15 cellular contexts compared by ENCODE assay signal in genomic region chrX:49209434-49210251, GRCh38. TPM values are rescaled to one million over a fixed set of nuclear protein-coding genes. Genes with fewer than 3 reads are reported as not detected.
A peak's percentile ranks its signal among the peaks of the same experiment; 100 is the strongest.
DNase-seq lines count a peak whose midpoint lies in the region; ATAC-seq, FAIRE-seq and TF ChIP-seq lines count a peak whose summit lies in the region.
"Had no signal": no experiment of that assay in that cellular context is flagged by ENCODE, and none has a peak within 500 bp of the region (broad histone marks: within the 10 kb centered on the region; RNA-seq: fewer than 3 reads in every experiment).

No MANE protein-coding gene starts in this region.

- H3K4me1 ChIP-seq in K562 (replicated peaks in 1 of 2; ENCODE audit: control insufficient read depth in 2 of 2, insufficient read depth in 2 of 2, low read length in 2 of 2) = peaks cover 0 to 11% of the 10 kb centered on the region in 2 experiments; a peak in 3 of 5 replicates
- H3K4me1 ChIP-seq in ovary (ENCODE audit: insufficient read depth) = no peaks in the 10 kb centered on the region
- no peaks in the 10 kb centered on the region for H3K4me1 ChIP-seq in mucosa of descending colon (ENCODE audit: low read depth)
- H3K4me1 ChIP-seq: right atrium auricular region had no signal

- no peak overlapping the region for H3K4me2 ChIP-seq in K562 (ENCODE audit: insufficient read depth, low read length)

- TF ChIP-seq CTCF in K562 (IDR thresholded peaks at IDR 0.05 in 2 of 3, conservative IDR thresholded peaks at IDR 0.05 in 1 of 3; ENCODE audit: insufficient read depth in 2 of 3, low read depth in 1 of 3, low read length in 3 of 3) (0 out of 6 replicates have a peak, but pooled peaks have one; percentile 3 to 24 (median 16)), ovary (IDR thresholded peaks at IDR 0.05) (no peak), mucosa of descending colon (IDR thresholded peaks at IDR 0.05) (no peak)

- POLR2A ChIA-PET in K562 (lab: Yijun Ruan, JAX) = interaction anchor here (0.6 to 1.3 kb wide), 3 partner anchors 12 to 524 kb away, joined by 3 read pairs; no protein-coding TSS in a partner anchor

- 0 out of 4 replicates have a peak overlapping the region, but pooled peaks of 1 of the 2 experiments have one; percentile 48 for H3K9ac ChIP-seq in K562 (ENCODE audit: insufficient read depth in 1 of 2, low read depth in 2 of 2, low read length in 2 of 2)

- 5% methylated on average over 12 of the region's 28 CpGs for WGBS in K562 (ENCODE audit: insufficient coverage, low coverage, missing lambda C conversion rate)
- WGBS in ovary, 3 donors = 42 to 55% (median 55%) methylated on average over 28 of the region's 28 CpGs

- H3K27me3 ChIP-seq in K562 (ENCODE audit: control insufficient read depth in 2 of 2, insufficient read depth in 2 of 2, low read length in 2 of 2) (no peaks in the 10 kb centered on the region; a peak in 1 of 5 replicates), ovary (no peaks in the 10 kb centered on the region)
- H3K27me3 ChIP-seq: right atrium auricular region had no signal

- ATAC-seq in K562 (peak; percentile 67), mucosa of descending colon (no peak)

- no peaks in the 10 kb centered on the region for H3K36me3 ChIP-seq in K562 (ENCODE audit: control insufficient read depth, insufficient read depth, low read length)
- H3K36me3 ChIP-seq in ovary = no peaks in the 10 kb centered on the region
- no peaks in the 10 kb centered on the region for H3K36me3 ChIP-seq in mucosa of descending colon (ENCODE audit: low read depth)
- H3K36me3 ChIP-seq: right atrium auricular region had no signal

- TF ChIP-seq RAD21 in K562 (CRISPR knock-in tag; conservative IDR thresholded peaks at IDR 0.05 in 1 of 2, IDR thresholded peaks at IDR 0.05 in 1 of 2) = peak in 1 of 2 experiments; percentile 18; a peak in 1 of 4 replicates

- DNase-seq in DMS153 treated with DMSO at 0.1 percent for 48 hours (lab: John Stamatoyannopoulos, UW; ENCODE audit: unreplicated experiment) = peak; percentile 9
- peak; percentile 50 for DNase-seq in NCI-H2171 (lab: John Stamatoyannopoulos, UW)
- peak; percentile 37 to 57 (median 45) for DNase-seq in K562 (ENCODE audit: extremely low read depth in 1 of 4, low spot score in 3 of 4)
- peak; percentile 45 for DNase-seq in left kidney (ENCODE audit: low read depth, low spot score)
- DNase-seq in SKM-1 treated with dmso at 0.1 percent for 144 hours (lab: John Stamatoyannopoulos, UW; ENCODE audit: unreplicated experiment) = no peak
- no peak for DNase-seq in stimulated activated CD4-positive, alpha-beta T cell treated with anti-CD3 and anti-CD28 coated beads, Interleukin-4, amount 100 ng/mL, for 4 hours
- DNase-seq in ovary = no peak
- no peak for DNase-seq in mucosa of descending colon
- DNase-seq: activated T-cell treated with anti-CD3 and anti-CD28 coated beads, Interleukin-2, amount 50 U/mL, for 24 hours; CD4-positive, CD25-positive, alpha-beta regulatory T cell; erythroblast; NCI-H1092; NCI-H748 treated with DMSO at 0.1 percent for 48 hours had no signal

- H3K79me2 ChIP-seq in K562 (ENCODE audit: control insufficient read depth, insufficient read depth, low read length) = no peaks in the 10 kb centered on the region

- TF ChIP-seq EP300 in K562 (IDR thresholded peaks at IDR 0.05; ENCODE audit: low read length) (no peak), ovary (IDR thresholded peaks at IDR 0.05) (no peak)

- FAIRE-seq in K562 (lab: Jason Lieb, UNC) = no peak
- FAIRE-seq: bronchial epithelial cell had no signal

- no peaks in the 10 kb centered on the region for H4K20me1 ChIP-seq in K562 (replicated peaks; ENCODE audit: control insufficient read depth, insufficient read depth, low read length)

- H3K9me3 ChIP-seq in K562 (replicated peaks; ENCODE audit: control insufficient read depth, insufficient read depth, low read depth, low read length) = no peaks in the 10 kb centered on the region
- H3K9me3 ChIP-seq in ovary = no peaks in the 10 kb centered on the region
- H3K9me3 ChIP-seq in mucosa of descending colon = no peaks in the 10 kb centered on the region
- H3K9me3 ChIP-seq: right atrium auricular region had no signal

- CTCF ChIA-PET in K562 (lab: Yijun Ruan, JAX; ENCODE audit: low intra/inter-chr PET ratio) = no interaction called here

- H3K27ac ChIP-seq in K562 (ENCODE audit: extremely low read depth, low read depth, low read length) (no peak overlapping the region), ovary (no peak overlapping the region)
- H3K27ac ChIP-seq: right atrium auricular region had no signal

- in situ Hi-C loops in K562 (cut with MboI) = no loop called here

- H2AFZ ChIP-seq in K562 (ENCODE audit: low read depth, low read length) = 0 out of 2 replicates have a peak overlapping the region, but pooled peaks have one; percentile 58

- no peaks in the 10 kb centered on the region for H3K9me1 ChIP-seq in K562 (ENCODE audit: control insufficient read depth, insufficient read depth, low read length)

- H3K4me3 ChIP-seq in K562 = no peak overlapping the region
- H3K4me3 ChIP-seq in ovary = no peak overlapping the region
- no peak overlapping the region for H3K4me3 ChIP-seq in mucosa of descending colon
- H3K4me3 ChIP-seq: right atrium auricular region had no signal

- TF ChIP-seq POLR2A in K562 (conservative IDR thresholded peaks at IDR 0.05) = no peak
- TF ChIP-seq POLR2A in ovary (IDR thresholded peaks at IDR 0.05) = no peak

- intact Hi-C loops in K562 (cut with micrococcal nuclease) = no loop called here
- intact Hi-C loops in ovary (cut with DNase I) = no loop called here
- intact Hi-C loops in mucosa of descending colon (cut with DNase I, micrococcal nuclease) = no loop called here

- no TSS peak for BruUV-seq in K562 (replicated peaks; lab: Mats Ljungman, UMichigan)

RNA-seq across cellular contexts. Expression of gene SYP, which starts 9.7 kb away (rescaled TPM):
- total RNA-seq in K562 (2011; cell fraction: chromatin; rRNA removed; ENCODE audit: low replicate concordance) = 4.8 and 8.4 TPM in 2 replicates
- total RNA-seq in K562 (2011; cell fraction: nucleolus; rRNA removed) = 6.8 and 7.3 TPM in 2 replicates
- 6.0 and 10.6 TPM in 2 replicates for total RNA-seq in K562 (2011; cell fraction: nucleoplasm; rRNA removed)
- 3.4 and 3.9 TPM in 2 replicates for total RNA-seq in K562 (2014; rRNA removed)
- total RNA-seq in K562 (2014; rRNA removed; fragmentation: Illumina TruSeq; extraction: Trizol) = 2.2 and 2.6 TPM in 2 replicates
- total RNA-seq in K562 (2015; rRNA removed; fragmentation: Illumina TruSeq; extraction: Trizol) = 1.5 and 1.6 TPM in 2 replicates
- total RNA-seq in K562 (2021) = 2.1 and 3.0 TPM in 2 replicates
- 3.9 and 5.1 TPM in 2 replicates for polyA plus RNA-seq in K562 (2011; rRNA removed)
- polyA plus RNA-seq in K562 (2011; cell fraction: cytosol; rRNA removed) = 5.7 and 10.1 TPM in 2 replicates
- polyA plus RNA-seq in K562 (2011; cell fraction: nucleus; rRNA removed) = 3.8 and 7.1 TPM in 2 replicates
- polyA plus RNA-seq in K562 (2012) = 1.8 and 4.5 TPM in 2 replicates
- polyA plus RNA-seq in K562 (2014; fragmentation: Illumina TruSeq; extraction: Trizol) = 2.4 and 2.9 TPM in 2 replicates
- under 1 TPM; 0.48 to 0.52 TPM for polyA plus RNA-seq in K562 (2014; fragmentation: Nextera tagmentation; extraction: Ambion mirVana)
- polyA plus RNA-seq in K562 (2014; rRNA removed) = 3.6 and 4.3 TPM in 2 replicates
- polyA minus RNA-seq in K562 (2011; rRNA and poly(A)+ RNA removed) = 1.6 and 3.3 TPM in 2 replicates
- polyA minus RNA-seq in K562 (2011; cell fraction: cytosol; rRNA and poly(A)+ RNA removed) = 1.3 and 4.0 TPM in 2 replicates
- 3.8 and 4.0 TPM in 2 replicates for polyA minus RNA-seq in K562 (2011; cell fraction: nucleus; rRNA and poly(A)+ RNA removed)
- total RNA-seq in ovary = 1 to 10 TPM in 6 of 7 donors, under 1 TPM in 1; 0.69 to 3.3 (median 1.3) TPM
- 1 to 10 TPM; 1.9 to 3.1 TPM for polyA plus RNA-seq in ovary
- total RNA-seq in mucosa of descending colon = 10 to 100 TPM in 2 of 3 donors, 1 to 10 TPM in 1; 4.9 to 14.5 (median 12.2) TPM

RNA-seq across cellular contexts. Expression of gene PRICKLE3, which starts 23.5 kb away (rescaled TPM):
- total RNA-seq in K562 (2011; cell fraction: chromatin; rRNA removed; ENCODE audit: low replicate concordance) = 44.7 and 103 TPM in 2 replicates
- 65.1 and 65.2 TPM in 2 replicates for total RNA-seq in K562 (2011; cell fraction: nucleolus; rRNA removed)
- total RNA-seq in K562 (2011; cell fraction: nucleoplasm; rRNA removed) = 41.5 and 44.2 TPM in 2 replicates
- total RNA-seq in K562 (2014; rRNA removed) (24.7 and 26.8 TPM in 2 replicates), K562 (2014; rRNA removed; fragmentation: Illumina TruSeq; extraction: Trizol) (6.8 and 8.7 TPM in 2 replicates), K562 (2015; rRNA removed; fragmentation: Illumina TruSeq; extraction: Trizol) (10.2 and 11.2 TPM in 2 replicates), K562 (2021) (43.8 and 44.3 TPM in 2 replicates), ovary (10 to 100 TPM in 6 of 7 donors, 1 to 10 TPM in 1; 9.1 to 15.1 (median 11.5) TPM), mucosa of descending colon (10 to 100 TPM; 12.5 to 15.6 (median 13.0) TPM)
- polyA plus RNA-seq in K562 (2011; rRNA removed) (14.0 and 22.0 TPM in 2 replicates), K562 (2014; fragmentation: Illumina TruSeq; extraction: Trizol) (19.1 and 19.4 TPM in 2 replicates), K562 (2014; fragmentation: Nextera tagmentation; extraction: Ambion mirVana) (1 to 10 TPM; 1.1 to 1.4 TPM), K562 (2014; rRNA removed) (23.7 and 32.8 TPM in 2 replicates), ovary (1 to 10 TPM; 3.5 to 5.5 TPM)
- polyA plus RNA-seq in K562 (2011; cell fraction: cytosol; rRNA removed) = 13.3 and 26.4 TPM in 2 replicates
- polyA plus RNA-seq in K562 (2011; cell fraction: nucleus; rRNA removed) = 49.4 and 83.5 TPM in 2 replicates
- polyA plus RNA-seq in K562 (2012) = 28.6 and 29.5 TPM in 2 replicates
- 10.3 and 12.1 TPM in 2 replicates for polyA minus RNA-seq in K562 (2011; rRNA and poly(A)+ RNA removed)
- polyA minus RNA-seq in K562 (2011; cell fraction: cytosol; rRNA and poly(A)+ RNA removed) = 30.0 and 34.3 TPM in 2 replicates
- polyA minus RNA-seq in K562 (2011; cell fraction: nucleus; rRNA and poly(A)+ RNA removed) = 18.0 and 18.3 TPM in 2 replicates

RNA-seq across cellular contexts. Expression of gene CACNA1F, which starts 23.5 kb away (rescaled TPM):
- 2.0 TPM in 2 replicates for total RNA-seq in K562 (2011; cell fraction: chromatin; rRNA removed; ENCODE audit: low replicate concordance)
- total RNA-seq in K562 (2011; cell fraction: nucleolus; rRNA removed) = 0.79 and 0.83 TPM in 2 replicates
- total RNA-seq in K562 (2011; cell fraction: nucleoplasm; rRNA removed) = 0.84 and 1.7 TPM in 2 replicates
- total RNA-seq in K562 (2014; rRNA removed) (under 0.01 TPM in 1 of 2 replicates, not detected in the other), K562 (2014; rRNA removed; fragmentation: Illumina TruSeq; extraction: Trizol) (not detected in 2 replicates), K562 (2015; rRNA removed; fragmentation: Illumina TruSeq; extraction: Trizol) (not detected in 2 replicates), K562 (2021) (0.04 TPM in 2 replicates), ovary (under 1 TPM in 5 of 7 donors, not detected in 2; 0.10 to 0.23 (median 0.15) TPM), mucosa of descending colon (1 to 10 TPM in 2 of 3 donors, under 1 TPM in 1; 0.70 to 3.0 (median 1.7) TPM)
- polyA plus RNA-seq in K562 (2011; rRNA removed) (0.13 and 0.37 TPM in 2 replicates), K562 (2014; fragmentation: Illumina TruSeq; extraction: Trizol) (0.01 and 0.03 TPM in 2 replicates), K562 (2014; fragmentation: Nextera tagmentation; extraction: Ambion mirVana) (under 1 TPM in 1 of 2 experiments, not detected in 1; 0.01 TPM), K562 (2014; rRNA removed) (0.15 and 0.41 TPM in 2 replicates), ovary (under 1 TPM; 0.02 to 0.32 TPM)
- 0.10 and 0.22 TPM in 2 replicates for polyA plus RNA-seq in K562 (2011; cell fraction: cytosol; rRNA removed)
- polyA plus RNA-seq in K562 (2011; cell fraction: nucleus; rRNA removed) = 1.5 and 1.9 TPM in 2 replicates
- 0.10 and 0.36 TPM in 2 replicates for polyA plus RNA-seq in K562 (2012)
- 0.04 and 0.06 TPM in 2 replicates for polyA minus RNA-seq in K562 (2011; rRNA and poly(A)+ RNA removed)
- polyA minus RNA-seq in K562 (2011; cell fraction: cytosol; rRNA and poly(A)+ RNA removed) = not detected in 2 replicates
- polyA minus RNA-seq in K562 (2011; cell fraction: nucleus; rRNA and poly(A)+ RNA removed) = 0.27 and 0.56 TPM in 2 replicates
- polyA plus RNA-seq: CD4-positive, CD25-positive, alpha-beta regulatory T cell had no signal

RNA-seq across cellular contexts. Expression of gene CCDC22, which starts 25.6 kb away (rescaled TPM):
- total RNA-seq in K562 (2011; cell fraction: chromatin; rRNA removed; ENCODE audit: low replicate concordance) = 18.9 and 51.1 TPM in 2 replicates
- total RNA-seq in K562 (2011; cell fraction: nucleolus; rRNA removed) = 27.2 and 29.1 TPM in 2 replicates
- total RNA-seq in K562 (2011; cell fraction: nucleoplasm; rRNA removed) = 22.7 and 25.3 TPM in 2 replicates
- total RNA-seq in K562 (2014; rRNA removed) (13.5 and 14.0 TPM in 2 replicates), K562 (2014; rRNA removed; fragmentation: Illumina TruSeq; extraction: Trizol) (2.5 and 3.6 TPM in 2 replicates), K562 (2015; rRNA removed; fragmentation: Illumina TruSeq; extraction: Trizol) (6.6 and 7.1 TPM in 2 replicates), K562 (2021) (20.9 and 22.7 TPM in 2 replicates), ovary (10 to 100 TPM in 6 of 7 donors, 1 to 10 TPM in 1; 7.9 to 15.7 (median 11.5) TPM), mucosa of descending colon (10 to 100 TPM; 14.3 to 15.9 (median 14.5) TPM)
- polyA plus RNA-seq in K562 (2011; rRNA removed) (11.7 and 26.4 TPM in 2 replicates), K562 (2014; fragmentation: Illumina TruSeq; extraction: Trizol) (5.1 and 12.0 TPM in 2 replicates), K562 (2014; fragmentation: Nextera tagmentation; extraction: Ambion mirVana) (under 1 TPM; 0.32 to 0.74 TPM), K562 (2014; rRNA removed) (11.1 and 13.6 TPM in 2 replicates), ovary (10 to 100 TPM in 1 of 2 donors, 1 to 10 TPM in 1; 2.8 to 10.8 TPM)
- 19.0 and 32.2 TPM in 2 replicates for polyA plus RNA-seq in K562 (2011; cell fraction: cytosol; rRNA removed)
- 72.0 and 73.7 TPM in 2 replicates for polyA plus RNA-seq in K562 (2011; cell fraction: nucleus; rRNA removed)
- polyA plus RNA-seq in K562 (2012) = 14.8 and 30.0 TPM in 2 replicates
- 12.0 and 15.2 TPM in 2 replicates for polyA minus RNA-seq in K562 (2011; rRNA and poly(A)+ RNA removed)
- polyA minus RNA-seq in K562 (2011; cell fraction: cytosol; rRNA and poly(A)+ RNA removed) = 21.5 and 24.4 TPM in 2 replicates
- polyA minus RNA-seq in K562 (2011; cell fraction: nucleus; rRNA and poly(A)+ RNA removed) = 9.8 and 17.3 TPM in 2 replicates

RNA-seq across cellular contexts. Expression of gene PLP2, which starts 37.9 kb away (rescaled TPM):
- total RNA-seq in K562 (2011; cell fraction: chromatin; rRNA removed; ENCODE audit: low replicate concordance) = 74.1 and 122 TPM in 2 replicates
- 138 and 180 TPM in 2 replicates for total RNA-seq in K562 (2011; cell fraction: nucleolus; rRNA removed)
- total RNA-seq in K562 (2011; cell fraction: nucleoplasm; rRNA removed) = 178 and 233 TPM in 2 replicates
- total RNA-seq in K562 (2014; rRNA removed) (34.7 and 55.2 TPM in 2 replicates), K562 (2014; rRNA removed; fragmentation: Illumina TruSeq; extraction: Trizol) (65.1 and 67.8 TPM in 2 replicates), K562 (2015; rRNA removed; fragmentation: Illumina TruSeq; extraction: Trizol) (70.4 and 73.0 TPM in 2 replicates), K562 (2021) (106 and 112 TPM in 2 replicates), ovary (100 to 1,000 TPM in 5 of 7 donors, 10 to 100 TPM in 2; 16.3 to 116 (median 105) TPM), mucosa of descending colon (100 to 1,000 TPM in 2 of 3 donors, 10 to 100 TPM in 1; 96.1 to 152 (median 137) TPM)
- polyA plus RNA-seq in K562 (2011; rRNA removed) (169 and 175 TPM in 2 replicates), K562 (2014; fragmentation: Illumina TruSeq; extraction: Trizol) (199 and 236 TPM in 2 replicates), K562 (2014; fragmentation: Nextera tagmentation; extraction: Ambion mirVana) (100 to 1,000 TPM; 117 to 208 TPM), K562 (2014; rRNA removed) (63.0 and 96.3 TPM in 2 replicates), ovary (100 to 1,000 TPM in 1 of 2 donors, 10 to 100 TPM in 1; 92.6 to 244 TPM)
- polyA plus RNA-seq in K562 (2011; cell fraction: cytosol; rRNA removed) = 367 and 379 TPM in 2 replicates
- polyA plus RNA-seq in K562 (2011; cell fraction: nucleus; rRNA removed) = 76.0 and 82.2 TPM in 2 replicates
- polyA plus RNA-seq in K562 (2012) = 170 and 356 TPM in 2 replicates
- 88.3 and 104 TPM in 2 replicates for polyA minus RNA-seq in K562 (2011; rRNA and poly(A)+ RNA removed)
- 55.9 and 80.5 TPM in 2 replicates for polyA minus RNA-seq in K562 (2011; cell fraction: cytosol; rRNA and poly(A)+ RNA removed)
- 8.6 and 18.3 TPM in 2 replicates for polyA minus RNA-seq in K562 (2011; cell fraction: nucleus; rRNA and poly(A)+ RNA removed)

Comparison
In these comparisons a context has a peak if more than half of its experiments do, and no peak if none do; other contexts are left out.
1. DNase-seq: peak in DMS153 treated with DMSO at 0.1 percent for 48 hours (single experiment), NCI-H2171 (single experiment), K562 (4 of 4) and left kidney (single experiment); none in SKM-1 treated with dmso at 0.1 percent for 144 hours (single experiment), stimulated activated CD4-positive, alpha-beta T cell treated with anti-CD3 and anti-CD28 coated beads, Interleukin-4, amount 100 ng/mL, for 4 hours (0 of 2), ovary (0 of 5) and mucosa of descending colon (0 of 3).
2. CTCF ChIP-seq: peak in K562 (3 of 3); none in ovary (0 of 3) and mucosa of descending colon (single experiment).